ENCODE assay signal across 1 cellular context in genomic region chr9:34665381-34666250, GRCh38.
TF ChIP-seq lines count a peak whose summit lies in the region.

No MANE protein-coding gene starts in this region.

TF ChIP-seq in K562, 482 proteins besides CTCF, POLR2A, EP300 and RAD21 (continued from another document):
- TF ChIP-seq SOX6 (IDR thresholded peaks at IDR 0.05) (no peak), BRD9 (IDR thresholded peaks at IDR 0.05; ENCODE audit: low read depth, partially characterized antibody) (peak; percentile 75), RBFOX2 (IDR thresholded peaks at IDR 0.05; ENCODE audit: low read depth, low read length) (peak; percentile 82), GABPB1 (CRISPR knock-in tag; IDR thresholded peaks at IDR 0.05) (peak; percentile 93), KLF16 (IDR thresholded peaks at IDR 0.05) (peak; percentile 64; the same call in 1 of the 2 replicates), CGGBP1 (CRISPR knock-in tag; IDR thresholded peaks at IDR 0.05) (no peak), PHF20 (IDR thresholded peaks at IDR 0.05; ENCODE audit: partially characterized antibody) (peak; percentile 33), HDAC3 (IDR thresholded peaks at IDR 0.05; ENCODE audit: borderline replicate concordance, partially characterized antibody) (peak; percentile 61), ZZZ3 (IDR thresholded peaks at IDR 0.05) (peak; percentile 59; the same call in 1 of the 2 replicates), TAF7 (tag; IDR thresholded peaks at IDR 0.05) (peak; percentile 76), NCOA1 (IDR thresholded peaks at IDR 0.05; ENCODE audit: low read depth) (peak; percentile 85; the same call in 1 of the 2 replicates), SMARCA4 (IDR thresholded peaks at IDR 0.05) (peak; percentile 52; the same call in 1 of the 2 replicates), ARNT (IDR thresholded peaks at IDR 0.05) (peak in 1 of 2 experiments; percentile 66; a peak in 1 of 4 replicates)
- TF ChIP-seq, protein P1, sequence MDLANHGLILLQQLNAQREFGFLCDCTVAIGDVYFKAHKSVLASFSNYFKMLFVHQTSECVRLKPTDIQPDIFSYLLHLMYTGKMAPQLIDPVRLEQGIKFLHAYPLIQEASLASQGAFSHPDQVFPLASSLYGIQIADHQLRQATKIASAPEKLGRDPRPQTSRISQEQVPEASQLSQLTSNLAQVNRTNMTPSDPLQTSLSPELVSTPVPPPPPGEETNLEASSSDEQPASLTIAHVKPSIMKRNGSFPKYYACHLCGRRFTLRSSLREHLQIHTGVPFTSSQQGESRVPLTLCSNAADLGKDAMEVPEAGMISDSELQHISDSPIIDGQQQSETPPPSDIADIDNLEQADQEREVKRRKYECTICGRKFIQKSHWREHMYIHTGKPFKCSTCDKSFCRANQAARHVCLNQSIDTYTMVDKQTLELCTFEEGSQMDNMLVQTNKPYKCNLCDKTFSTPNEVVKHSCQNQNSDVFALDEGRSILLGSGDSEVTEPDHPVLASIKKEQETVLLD (IDR thresholded peaks at IDR 0.05) = peak; percentile 57; the same call in 1 of the 2 replicates
